ENCODE assay signal across 13 cellular contexts in genomic region chr1:15195420-15196052, GRCh38. TPM values are rescaled to one million over a fixed set of nuclear protein-coding genes. Genes with fewer than 3 reads are reported as not detected.
"Had no signal": no experiment of that assay in that cellular context is flagged by ENCODE, and none has a peak within 500 bp of the region (broad histone marks: within the 10 kb centered on the region; RNA-seq: fewer than 3 reads in every experiment).

No MANE protein-coding gene starts in this region.

- H3K27ac Mint-ChIP-seq: activated naive CD8-positive, alpha-beta T cell; natural killer cell; stimulated activated memory B cell treated with anti-CD40 and anti-IgM and Interleukin-4, amounts not matched to agents 10 μg/mL and 1 μg/mL and 100 μg/mL, for 72 hours had no signal

- ATAC-seq: lower lobe of right lung, natural killer cell had no signal

- H3K9me3 Mint-ChIP-seq: natural killer cell; stimulated activated memory B cell treated with anti-CD40 and anti-IgM and Interleukin-4, amounts not matched to agents 10 μg/mL and 1 μg/mL and 100 μg/mL, for 72 hours had no signal

- H3K36me3 Mint-ChIP-seq: activated naive CD8-positive, alpha-beta T cell; natural killer cell; stimulated activated memory B cell treated with anti-CD40 and anti-IgM and Interleukin-4, amounts not matched to agents 10 μg/mL and 1 μg/mL and 100 μg/mL, for 72 hours had no signal

- H3K27ac ChIP-seq: dorsolateral prefrontal cortex, lower lobe of right lung, spleen, VCaP had no signal

- H3K4me3 Mint-ChIP-seq: activated naive CD8-positive, alpha-beta T cell; natural killer cell; stimulated activated memory B cell treated with anti-CD40 and anti-IgM and Interleukin-4, amounts not matched to agents 10 μg/mL and 1 μg/mL and 100 μg/mL, for 72 hours had no signal

- DNase-seq: activated CD4-positive, alpha-beta T cell treated with anti-CD3 and anti-CD28 coated beads for 1 hour; activated CD8-positive, alpha-beta memory T cell treated with anti-CD3 and anti-CD28 coated beads for 24 hours; dorsolateral prefrontal cortex; erythroblast; lower lobe of right lung; natural killer cell; spleen; stimulated activated CD4-positive, alpha-beta T cell treated with anti-CD3 and anti-CD28 coated beads, Interleukin-4, amount 100 ng/mL, for 4 hours; SW 1271; T-helper 2 cell had no signal

- H3K4me1 Mint-ChIP-seq: natural killer cell; stimulated activated memory B cell treated with anti-CD40 and anti-IgM and Interleukin-4, amounts not matched to agents 10 μg/mL and 1 μg/mL and 100 μg/mL, for 72 hours had no signal

RNA-seq across cellular contexts. Expression of gene TMEM51, which starts 42.0 kb away (rescaled TPM):
- total RNA-seq: natural killer cell had no signal
